Comparison of ENCODE assay signal across 11 cellular contexts in genomic region chr3:29759021-29759359, GRCh38.
DNase-seq lines count a peak whose midpoint lies in the region; TF ChIP-seq lines count a peak whose summit lies in the region.
"Had no signal": no experiment of that assay in that cellular context is flagged by ENCODE, and none has a peak within 500 bp of the region (broad histone marks: within the 10 kb centered on the region; RNA-seq: fewer than 3 reads in every experiment).

No MANE protein-coding gene starts in this region.

- TF ChIP-seq CTCF in OCI-LY3 (IDR thresholded peaks at IDR 0.05; ENCODE audit: low read depth, low read length) (no peak), mesothelial cell of epicardium (IDR thresholded peaks at IDR 0.05; ENCODE audit: unreplicated experiment) (no peak), tibial nerve (IDR thresholded peaks at IDR 0.05) (no peak)

- H3K4me3 ChIP-seq in OCI-LY3 (ENCODE audit: low read length) (no peak overlapping the region), tibial nerve (peak overlapping the region in 1 of 4 donors; percentile 12), HAP-1 (no peak overlapping the region)
- H3K4me3 ChIP-seq: MG63 had no signal

- H3K27me3 ChIP-seq in OCI-LY3 (ENCODE audit: low read depth, low read length): no peaks in the 10 kb centered on the region
- no peaks in the 10 kb centered on the region for H3K27me3 ChIP-seq in tibial nerve
- no peaks in the 10 kb centered on the region for H3K27me3 ChIP-seq in HAP-1 (ENCODE audit: low read depth)
- H3K27me3 ChIP-seq: MG63 had no signal

- peak overlapping the region; percentile 61 for H3K4me2 ChIP-seq in OCI-LY3 (ENCODE audit: low read length)

- TF ChIP-seq EP300 in tibial nerve (IDR thresholded peaks at IDR 0.05): peak in 1 of 2 donors; percentile 74

- WGBS in tibial nerve, 2 donors: 12 to 13% methylated on average over 3 of the region's 3 CpGs

- peak overlapping the region; percentile 10 for H3K27ac Mint-ChIP-seq in mesothelial cell of epicardium

- peaks cover 73% of the 10 kb centered on the region for H3K4me1 Mint-ChIP-seq in mesothelial cell of epicardium

- H3K27ac ChIP-seq in OCI-LY3 (ENCODE audit: low read length): peak overlapping the region; percentile 93
- peak overlapping the region; percentile 91 for H3K27ac ChIP-seq in epithelial cell of prostate
- H3K27ac ChIP-seq in tibial nerve: peak overlapping the region; percentile 58 to 89 (median 72)

- H3K9me3 Mint-ChIP-seq in mesothelial cell of epicardium: no peaks in the 10 kb centered on the region

- H3K27me3 Mint-ChIP-seq in mesothelial cell of epicardium (ENCODE audit: low read depth): no peaks in the 10 kb centered on the region

- no peak overlapping the region for H2AFZ ChIP-seq in OCI-LY3 (ENCODE audit: low read depth, low read length)

- H3K9me3 ChIP-seq in OCI-LY3 (ENCODE audit: insufficient read depth, low read length) (no peaks in the 10 kb centered on the region), tibial nerve (no peaks in the 10 kb centered on the region), HAP-1 (no peaks in the 10 kb centered on the region)
- H3K9me3 ChIP-seq: MG63 had no signal

- peak overlapping the region; percentile 58; the same call in 1 of the 2 replicates for H3K9ac ChIP-seq in OCI-LY3 (ENCODE audit: low read length)

- H3K79me2 ChIP-seq in OCI-LY3 (ENCODE audit: low read length): no peaks in the 10 kb centered on the region

- no peaks in the 10 kb centered on the region for H3K36me3 Mint-ChIP-seq in mesothelial cell of epicardium

- peaks cover 4% of the 10 kb centered on the region for H3K36me3 ChIP-seq in OCI-LY3 (replicated peaks; ENCODE audit: low read depth, low read length)
- H3K36me3 ChIP-seq in tibial nerve: no peaks in the 10 kb centered on the region
- no peaks in the 10 kb centered on the region for H3K36me3 ChIP-seq in HAP-1 (replicated peaks)
- H3K36me3 ChIP-seq: MG63 had no signal

- no peaks in the 10 kb centered on the region for H4K20me1 ChIP-seq in OCI-LY3 (ENCODE audit: insufficient read depth, low read length)

- H3K4me1 ChIP-seq in OCI-LY3 (ENCODE audit: low read length): peaks cover 96% of the 10 kb centered on the region
- H3K4me1 ChIP-seq in tibial nerve: peaks cover 0 to 82% (median 19%) of the 10 kb centered on the region in 4 donors
- peaks cover 17% of the 10 kb centered on the region for H3K4me1 ChIP-seq in HAP-1

- in situ Hi-C loops in HAP-1 (cut with MboI; ENCODE audit: low sequenced_read_pairs): no loop called here

- no peak for TF ChIP-seq POLR2A in tibial nerve (IDR thresholded peaks at IDR 0.05)

- no peak for DNase-seq in epithelial cell of prostate (ENCODE audit: low read depth, low spot score)
- no peak for DNase-seq in mesothelial cell of epicardium (ENCODE audit: low spot score in 2 of 2, unreplicated experiment in 2 of 2)
- peak in 1 of 2 donors; percentile 66 for DNase-seq in tibial nerve (ENCODE audit: low spot score in 2 of 2)
- no peak for DNase-seq in NCI-H510A (lab: John Stamatoyannopoulos, UW)
- DNase-seq in inferior parietal cortex (ENCODE audit: extremely low spot score): no peak
- DNase-seq in NCI-H1436 (lab: John Stamatoyannopoulos, UW): no peak
- no peak for DNase-seq in HAP-1 (ENCODE audit: low spot score in 2 of 2)
- DNase-seq: NCI-H82, small intestine had no signal

- H3K4me3 Mint-ChIP-seq in mesothelial cell of epicardium: no peak overlapping the region
